ENCODE assay signal across 2 cellular contexts in genomic region chr4:7645158-7645557, GRCh38.
TF ChIP-seq lines count a peak whose summit lies in the region.

No MANE protein-coding gene starts in this region.

TF ChIP-seq in HepG2, 621 proteins besides CTCF, POLR2A, EP300 and RAD21:
- no peak for TF ChIP-seq ZNF687 (CRISPR knock-in tag; IDR thresholded peaks at IDR 0.05)
- TF ChIP-seq ZNF768 (CRISPR knock-in tag; IDR thresholded peaks at IDR 0.05), result peak; percentile 90

TF ChIP-seq in K562, 482 proteins besides CTCF, POLR2A, EP300 and RAD21 (continued from another document):
- no peak for TF ChIP-seq BRF2 (IDR thresholded peaks at IDR 0.05; ENCODE audit: borderline replicate concordance, insufficient read depth, insufficient read length)
- TF ChIP-seq, protein P1, sequence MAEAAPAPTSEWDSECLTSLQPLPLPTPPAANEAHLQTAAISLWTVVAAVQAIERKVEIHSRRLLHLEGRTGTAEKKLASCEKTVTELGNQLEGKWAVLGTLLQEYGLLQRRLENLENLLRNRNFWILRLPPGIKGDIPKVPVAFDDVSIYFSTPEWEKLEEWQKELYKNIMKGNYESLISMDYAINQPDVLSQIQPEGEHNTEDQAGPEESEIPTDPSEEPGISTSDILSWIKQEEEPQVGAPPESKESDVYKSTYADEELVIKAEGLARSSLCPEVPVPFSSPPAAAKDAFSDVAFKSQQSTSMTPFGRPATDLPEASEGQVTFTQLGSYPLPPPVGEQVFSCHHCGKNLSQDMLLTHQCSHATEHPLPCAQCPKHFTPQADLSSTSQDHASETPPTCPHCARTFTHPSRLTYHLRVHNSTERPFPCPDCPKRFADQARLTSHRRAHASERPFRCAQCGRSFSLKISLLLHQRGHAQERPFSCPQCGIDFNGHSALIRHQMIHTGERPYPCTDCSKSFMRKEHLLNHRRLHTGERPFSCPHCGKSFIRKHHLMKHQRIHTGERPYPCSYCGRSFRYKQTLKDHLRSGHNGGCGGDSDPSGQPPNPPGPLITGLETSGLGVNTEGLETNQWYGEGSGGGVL (CRISPR knock-in tag; IDR thresholded peaks at IDR 0.05), result no peak
- TF ChIP-seq BHLHE40 (IDR thresholded peaks at IDR 0.05; ENCODE audit: low read length), result no peak
- TF ChIP-seq TEAD1 (CRISPR knock-in tag; IDR thresholded peaks at IDR 0.05), result no peak
- TF ChIP-seq ETV5 (CRISPR knock-in tag; IDR thresholded peaks at IDR 0.05; ENCODE audit: low read depth), result no peak
- no peak for TF ChIP-seq ARNT (IDR thresholded peaks at IDR 0.05)
- TF ChIP-seq, protein P2, sequence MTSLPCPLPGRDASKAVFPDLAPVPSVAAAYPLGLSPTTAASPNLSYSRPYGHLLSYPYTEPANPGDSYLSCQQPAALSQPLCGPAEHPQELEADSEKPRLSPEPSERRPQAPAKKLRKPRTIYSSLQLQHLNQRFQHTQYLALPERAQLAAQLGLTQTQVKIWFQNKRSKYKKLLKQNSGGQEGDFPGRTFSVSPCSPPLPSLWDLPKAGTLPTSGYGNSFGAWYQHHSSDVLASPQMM (CRISPR knock-in tag; IDR thresholded peaks at IDR 0.05), result no peak
- no peak for TF ChIP-seq CHCHD3 (CRISPR knock-in tag; IDR thresholded peaks at IDR 0.05)
- TF ChIP-seq ZNF589 (CRISPR knock-in tag; IDR thresholded peaks at IDR 0.05; ENCODE audit: low read depth), result no peak
- no peak for TF ChIP-seq DPF2 (IDR thresholded peaks at IDR 0.05)
- TF ChIP-seq CEBPB (tag; IDR thresholded peaks at IDR 0.05), result no peak
- TF ChIP-seq NR1H2 (CRISPR knock-in tag; IDR thresholded peaks at IDR 0.05), result no peak
- peak; percentile 80 for TF ChIP-seq RBM25 (IDR thresholded peaks at IDR 0.05; ENCODE audit: low read depth, low read length, severe bottlenecking)
- TF ChIP-seq SMARCA5 (IDR thresholded peaks at IDR 0.05), result 0 out of 2 replicates have a peak, but pooled peaks have one; percentile 39
- TF ChIP-seq ASH1L (IDR thresholded peaks at IDR 0.05; ENCODE audit: borderline replicate concordance, low read depth, partially characterized antibody), result no peak
- no peak for TF ChIP-seq RFX5 (IDR thresholded peaks at IDR 0.05; ENCODE audit: low read depth, low read length)
- no peak for TF ChIP-seq BDP1 (IDR thresholded peaks at IDR 0.05; ENCODE audit: insufficient read depth, insufficient read length)
- no peak for TF ChIP-seq NR2C2 (CRISPR knock-in tag; IDR thresholded peaks at IDR 0.05)
- no peak for TF ChIP-seq NR2C2 (tag; IDR thresholded peaks at IDR 0.05)
- no peak for TF ChIP-seq POLR3G (IDR thresholded peaks at IDR 0.05; ENCODE audit: extremely low read depth, insufficient read length, insufficient replicate concordance)
- TF ChIP-seq ZNF274 (IDR thresholded peaks at IDR 0.05; ENCODE audit: borderline replicate concordance, low read depth, low read length), result no peak
- TF ChIP-seq KDM4B (IDR thresholded peaks at IDR 0.05; ENCODE audit: borderline replicate concordance in 2 of 2, low read depth in 1 of 2), result no peak
- no peak for TF ChIP-seq SUPT5H (IDR thresholded peaks at IDR 0.05)
- TF ChIP-seq ZC3H4 (CRISPR knock-in tag; IDR thresholded peaks at IDR 0.05; ENCODE audit: borderline replicate concordance), result no peak
- no peak for TF ChIP-seq ZBTB2 (IDR thresholded peaks at IDR 0.05)
- no peak for TF ChIP-seq JUND (IDR thresholded peaks at IDR 0.05; ENCODE audit: borderline replicate concordance, low read depth, low read length)
- TF ChIP-seq JUND (tag; IDR thresholded peaks at IDR 0.05; ENCODE audit: borderline replicate concordance, low read depth, low read length), result no peak
- no peak for TF ChIP-seq SRSF7 (optimal IDR thresholded peaks at IDR 0.05; ENCODE audit: low read depth, low read length)
- no peak for TF ChIP-seq MTA2 (IDR thresholded peaks at IDR 0.05; ENCODE audit: low read depth)
- TF ChIP-seq SREBF1 (IDR thresholded peaks at IDR 0.05; ENCODE audit: borderline replicate concordance, low read depth, low read length), result no peak
- TF ChIP-seq, protein P3, sequence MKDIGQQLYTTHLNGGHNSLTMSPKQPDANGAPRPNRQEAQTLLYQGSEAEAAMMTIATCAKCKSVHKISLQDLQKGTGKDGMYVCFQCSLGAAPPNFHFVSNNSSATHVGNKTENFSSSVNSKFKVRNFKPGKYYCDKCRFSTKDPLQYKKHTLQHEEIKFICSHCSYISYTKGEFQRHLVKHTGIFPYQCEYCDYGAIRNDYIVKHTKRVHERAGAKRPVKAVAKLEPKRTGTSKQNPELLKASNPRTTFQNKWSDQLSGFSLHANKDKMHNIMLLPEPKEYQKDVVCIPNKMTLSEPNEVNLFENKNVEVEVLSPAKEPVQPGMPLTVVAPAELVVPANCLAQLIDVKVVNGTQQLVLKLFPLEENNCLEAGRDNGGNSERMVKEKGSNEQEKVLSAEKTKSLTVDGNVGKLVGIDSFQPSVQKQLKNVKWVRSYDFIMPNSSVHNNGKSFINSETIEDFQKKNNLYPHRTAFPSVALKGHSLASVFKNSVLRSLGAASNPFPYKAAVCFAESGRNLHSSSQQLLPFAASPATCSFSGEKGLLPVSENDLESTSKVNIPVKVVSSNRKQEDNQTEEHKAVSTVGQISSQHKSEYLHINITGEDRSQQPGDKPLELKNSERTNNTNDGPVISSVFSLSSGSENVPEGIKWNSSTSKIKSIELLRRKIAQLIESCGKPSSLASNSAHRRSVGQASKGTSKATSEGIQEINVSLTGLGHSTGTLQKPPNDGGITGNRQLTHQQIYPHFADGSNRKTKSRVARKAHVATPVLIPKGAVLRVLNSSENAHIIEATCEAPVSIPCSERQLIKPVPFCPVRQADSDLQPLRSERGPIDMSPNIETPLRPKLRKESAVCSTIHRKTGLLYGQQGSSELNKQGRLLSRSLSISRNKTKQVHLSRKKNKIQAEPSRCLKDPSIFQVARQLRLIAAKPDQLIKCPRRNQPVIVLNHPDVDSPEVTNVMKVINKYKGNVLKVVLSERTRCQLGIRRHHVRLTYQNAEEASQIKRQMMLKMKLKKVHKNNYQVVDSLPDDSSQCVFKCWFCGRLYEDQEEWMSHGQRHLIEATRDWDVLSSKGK (CRISPR knock-in tag; IDR thresholded peaks at IDR 0.05), result no peak
- no peak for TF ChIP-seq MBD2 (IDR thresholded peaks at IDR 0.05; ENCODE audit: borderline replicate concordance, low read depth)
- no peak for TF ChIP-seq SIN3B (IDR thresholded peaks at IDR 0.05; ENCODE audit: low read depth)
- no peak for TF ChIP-seq TEAD4 (IDR thresholded peaks at IDR 0.05; ENCODE audit: low read length)
- TF ChIP-seq TEAD4 (CRISPR knock-in tag; IDR thresholded peaks at IDR 0.05; ENCODE audit: borderline replicate concordance), result no peak
- TF ChIP-seq CCAR2 (IDR thresholded peaks at IDR 0.05; ENCODE audit: low read depth, low read length), result no peak
- peak; percentile 52; the same call in 1 of the 2 replicates for TF ChIP-seq CBX1 (IDR thresholded peaks at IDR 0.05; ENCODE audit: low read depth)
- TF ChIP-seq NCOR1 (IDR thresholded peaks at IDR 0.05), result no peak
- TF ChIP-seq, protein P4, sequence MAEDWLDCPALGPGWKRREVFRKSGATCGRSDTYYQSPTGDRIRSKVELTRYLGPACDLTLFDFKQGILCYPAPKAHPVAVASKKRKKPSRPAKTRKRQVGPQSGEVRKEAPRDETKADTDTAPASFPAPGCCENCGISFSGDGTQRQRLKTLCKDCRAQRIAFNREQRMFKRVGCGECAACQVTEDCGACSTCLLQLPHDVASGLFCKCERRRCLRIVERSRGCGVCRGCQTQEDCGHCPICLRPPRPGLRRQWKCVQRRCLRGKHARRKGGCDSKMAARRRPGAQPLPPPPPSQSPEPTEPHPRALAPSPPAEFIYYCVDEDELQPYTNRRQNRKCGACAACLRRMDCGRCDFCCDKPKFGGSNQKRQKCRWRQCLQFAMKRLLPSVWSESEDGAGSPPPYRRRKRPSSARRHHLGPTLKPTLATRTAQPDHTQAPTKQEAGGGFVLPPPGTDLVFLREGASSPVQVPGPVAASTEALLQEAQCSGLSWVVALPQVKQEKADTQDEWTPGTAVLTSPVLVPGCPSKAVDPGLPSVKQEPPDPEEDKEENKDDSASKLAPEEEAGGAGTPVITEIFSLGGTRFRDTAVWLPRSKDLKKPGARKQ (CRISPR knock-in tag; IDR thresholded peaks at IDR 0.05), result no peak
- TF ChIP-seq NONO (IDR thresholded peaks at IDR 0.05; ENCODE audit: low read depth in 2 of 2, low read length in 1 of 2), result no peak
- TF ChIP-seq KDM1A (IDR thresholded peaks at IDR 0.05), result peak in 1 of 2 experiments; percentile 26; a peak in 1 of 4 replicates
- no peak for TF ChIP-seq PHB (CRISPR knock-in tag; IDR thresholded peaks at IDR 0.05)
- no peak for TF ChIP-seq POLR2AphosphoS5 (IDR thresholded peaks at IDR 0.05; ENCODE audit: control insufficient read depth, insufficient read depth, low read depth, low read length)
- TF ChIP-seq GATAD2B (IDR thresholded peaks at IDR 0.05; ENCODE audit: borderline replicate concordance), result no peak
- TF ChIP-seq MYBL2 (IDR thresholded peaks at IDR 0.05; ENCODE audit: low read depth), result no peak
- no peak for TF ChIP-seq MYBL2 (CRISPR knock-in tag; IDR thresholded peaks at IDR 0.05; ENCODE audit: borderline replicate concordance)
- no peak for TF ChIP-seq PML (IDR thresholded peaks at IDR 0.05; ENCODE audit: low read length)
- TF ChIP-seq CTBP1 (IDR thresholded peaks at IDR 0.05; ENCODE audit: borderline replicate concordance), result no peak
- TF ChIP-seq HDAC6 (IDR thresholded peaks at IDR 0.05; ENCODE audit: low read depth, low read length), result no peak
- TF ChIP-seq ATF4 (CRISPR knock-in tag; IDR thresholded peaks at IDR 0.05), result no peak
- TF ChIP-seq HOMEZ (CRISPR knock-in tag; IDR thresholded peaks at IDR 0.05), result no peak
